ENCODE assay signal across 16 cellular contexts in the genomic region with DNA sequence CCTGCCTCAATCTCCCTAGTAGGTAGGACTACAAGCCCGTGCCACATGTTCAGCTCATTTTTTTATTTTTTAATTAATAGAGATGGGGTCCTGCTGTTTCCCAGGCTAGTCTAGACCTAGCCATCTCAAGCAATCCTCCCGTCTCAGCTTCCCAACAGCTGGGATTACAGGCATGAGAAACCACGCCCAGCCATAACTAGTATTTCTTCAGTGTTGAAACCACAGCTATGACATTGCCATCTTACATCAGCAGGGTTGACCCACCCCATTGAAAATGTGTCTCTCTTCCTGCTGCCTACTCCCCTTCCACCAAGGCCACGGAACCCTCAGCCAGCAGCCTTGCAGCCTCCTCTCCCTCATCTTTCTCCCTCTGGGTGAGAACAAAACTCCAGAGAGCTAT.
DNase-seq lines count a peak whose midpoint lies in the region; ATAC-seq and TF ChIP-seq lines count a peak whose summit lies in the region.
"Had no signal": no experiment of that assay in that cellular context is flagged by ENCODE, and none has a peak within 500 bp of the region (broad histone marks: within the 10 kb centered on the region; RNA-seq: fewer than 3 reads in every experiment).

No MANE protein-coding gene starts in this region.

- 45% methylated on average over 4 of the region's 4 CpGs for WGBS in smooth muscle cell (ENCODE audit: low lambda C conversion rate)

- peak overlapping the region; percentile 6 to 84 for H3K27ac Mint-ChIP-seq in activated naive CD4-positive, alpha-beta T cell treated with anti-CD3 and anti-CD28 coated beads, Interleukin-2, amount 50 U/mL, for 72 hours

- H4K20me1 ChIP-seq in smooth muscle cell (ENCODE audit: low read depth), result no peaks in the 10 kb centered on the region

- H3K9me3 Mint-ChIP-seq in activated naive CD4-positive, alpha-beta T cell treated with anti-CD3 and anti-CD28 coated beads, Interleukin-2, amount 50 U/mL, for 72 hours, result no peaks in the 10 kb centered on the region

- H3K9ac ChIP-seq in smooth muscle cell (ENCODE audit: low read depth), result peak overlapping the region; percentile 44

- H3K9me3 ChIP-seq in smooth muscle cell (replicated peaks; ENCODE audit: low read depth), result no peaks in the 10 kb centered on the region

- H3F3A ChIP-seq in smooth muscle cell (ENCODE audit: low read depth), result peaks cover 6% of the 10 kb centered on the region

- H3K79me2 ChIP-seq in smooth muscle cell (ENCODE audit: low read depth), result peaks cover 26% of the 10 kb centered on the region

- no peak overlapping the region for H2AFZ ChIP-seq in smooth muscle cell (ENCODE audit: low read depth)

- peak overlapping the region; percentile 41 for H3K4me2 ChIP-seq in smooth muscle cell

- peak overlapping the region; percentile 79 for H3K27ac ChIP-seq in smooth muscle cell (ENCODE audit: low read depth)
- H3K27ac ChIP-seq in caudate nucleus (ENCODE audit: low read depth, low read length), result no peak overlapping the region
- H3K27ac ChIP-seq: dorsolateral prefrontal cortex had no signal

- H3K4me3 ChIP-seq in smooth muscle cell, result no peak overlapping the region
- H3K4me3 ChIP-seq: dorsolateral prefrontal cortex had no signal

- H3K4me1 ChIP-seq in smooth muscle cell (ENCODE audit: low read depth), result peaks cover 3% of the 10 kb centered on the region

- H3K27me3 ChIP-seq in smooth muscle cell (ENCODE audit: low read depth), result no peaks in the 10 kb centered on the region
- H3K27me3 ChIP-seq: dorsolateral prefrontal cortex had no signal

- H3K36me3 Mint-ChIP-seq in activated naive CD4-positive, alpha-beta T cell treated with anti-CD3 and anti-CD28 coated beads, Interleukin-2, amount 50 U/mL, for 72 hours, result peaks cover 5 to 21% of the 10 kb centered on the region in 2 donors

- DNase-seq in activated naive CD4-positive, alpha-beta T cell treated with anti-CD3 and anti-CD28 coated beads, Interleukin-2, amount 50 U/mL, for 72 hours (ENCODE audit: low spot score in 2 of 2), result no peak
- no peak for DNase-seq in activated naive CD4-positive, alpha-beta T cell (lab: John Stamatoyannopoulos, UW)
- DNase-seq in RPMI7951 (ENCODE audit: low read depth), result peak; percentile 52
- peak; percentile 52 for DNase-seq in fibroblast of gingiva (ENCODE audit: low read depth)
- no peak for DNase-seq in smooth muscle cell (lab: John Stamatoyannopoulos, UW; ENCODE audit: unreplicated experiment)
- no peak for DNase-seq in cerebellum (ENCODE audit: low spot score)
- DNase-seq in caudate nucleus (lab: John Stamatoyannopoulos, UW), result no peak
- DNase-seq: ACHN; activated CD4-positive, alpha-beta T cell treated with anti-CD3 and anti-CD28 coated beads, Interleukin-2, amount 10 ng/mL, durations not matched to agents 7 days and 5 days; activated naive CD4-positive, alpha-beta T cell treated with Interleukin-2 at 50 U/mL for 16 hours; DMS79; dorsolateral prefrontal cortex; occipital lobe; stimulated activated CD4-positive, alpha-beta T cell treated with anti-CD3 and anti-CD28 coated beads, Interleukin-15, amount 100 ng/mL, for 24 hours; T-helper 1 cell had no signal

- H3K36me3 ChIP-seq in smooth muscle cell (ENCODE audit: low read depth), result no peaks in the 10 kb centered on the region

- no peak for TF ChIP-seq CTCF in smooth muscle cell (IDR thresholded peaks at IDR 0.05; ENCODE audit: borderline replicate concordance, insufficient read depth, poor library complexity, severe bottlenecking)

- ATAC-seq in activated naive CD4-positive, alpha-beta T cell treated with anti-CD3 and anti-CD28 coated beads, Interleukin-2, amount 50 U/mL, for 72 hours, result no peak
- no peak for ATAC-seq in GM19023 (IDR thresholded peaks at IDR 0.05; ENCODE audit: unreplicated experiment)

Comparison
In these comparisons a context has a peak if more than half of its experiments do, and no peak if none do; other contexts are left out.
1. DNase-seq: peak in RPMI7951 (single experiment) and fibroblast of gingiva (single experiment); none in activated naive CD4-positive, alpha-beta T cell treated with anti-CD3 and anti-CD28 coated beads, Interleukin-2, amount 50 U/mL, for 72 hours (0 of 2), activated naive CD4-positive, alpha-beta T cell (0 of 4), smooth muscle cell (single experiment), cerebellum (single experiment) and caudate nucleus (0 of 61).